Comparison of ENCODE assay signal across 8 cellular contexts in genomic region chrX:76149160-76149841, GRCh38. TPM values are rescaled to one million over a fixed set of nuclear protein-coding genes. Genes with fewer than 3 reads are reported as not detected.
DNase-seq lines count a peak whose midpoint lies in the region; ATAC-seq and TF ChIP-seq lines count a peak whose summit lies in the region.
"Not testable (repeated sequence)": the region's sequence is repeated elsewhere in the genome, so short reads cannot be mapped to it uniquely, and the experiment has no call there.

No MANE protein-coding gene starts in this region.

- not testable (repeated sequence) for DNase-seq in MM.1S; activated T-cell treated with anti-CD3 and anti-CD28 coated beads, Interleukin-2, amount 50 U/mL, for 24 hours; esophagus muscularis mucosa (ENCODE audit: extremely low spot score)

- not testable (repeated sequence) for TF ChIP-seq CTCF in 22Rv1 (IDR thresholded peaks at IDR 0.05); MM.1S (IDR thresholded peaks at IDR 0.05; ENCODE audit: low read length); esophagus muscularis mucosa (IDR thresholded peaks at IDR 0.05); nephron (IDR thresholded peaks at IDR 0.05; ENCODE audit: unreplicated experiment in 3 of 3)

- peak overlapping the region; percentile 97 for H3K27ac Mint-ChIP-seq in activated T-cell treated with anti-CD3 and anti-CD28 coated beads, Interleukin-2, amount 50 U/mL, for 24 hours
- H3K27ac Mint-ChIP-seq in nephron = peak overlapping the region; percentile 98 to 100 (median 99)

- ATAC-seq in GM18870 (IDR thresholded peaks at IDR 0.05; ENCODE audit: unreplicated experiment) (peak; percentile 52), GM21723 (IDR thresholded peaks at IDR 0.05; ENCODE audit: unreplicated experiment) (peak; percentile 58), HG03095 (IDR thresholded peaks at IDR 0.05; ENCODE audit: unreplicated experiment) (peak; percentile 48)

- H3K27ac ChIP-seq in 22Rv1 (peak overlapping the region; percentile 80), MM.1S (ENCODE audit: low read length) (peak overlapping the region; percentile 90; the same call in 1 of the 2 replicates), esophagus muscularis mucosa (replicated peaks in 1 of 4) (peak overlapping the region in 3 of 4 donors; percentile 72 to 84 (median 81))

- H3K4me3 ChIP-seq in MM.1S (ENCODE audit: low read length); esophagus muscularis mucosa: not testable (repeated sequence)

- not testable (repeated sequence) for H3K9me2 ChIP-seq in MM.1S (replicated peaks; ENCODE audit: insufficient read depth, low read length)

- H3K4me2 ChIP-seq in MM.1S (ENCODE audit: low read depth, low read length) = not testable (repeated sequence)

- H3K27me3 ChIP-seq in MM.1S (replicated peaks; ENCODE audit: insufficient read depth, low read length); esophagus muscularis mucosa: not testable (repeated sequence)

- H3K4me3 Mint-ChIP-seq in activated T-cell treated with anti-CD3 and anti-CD28 coated beads, Interleukin-2, amount 50 U/mL, for 24 hours = peak overlapping the region; percentile 76
- H3K4me3 Mint-ChIP-seq in nephron = peak overlapping the region; percentile 68 to 81 (median 72)

- H3K4me1 ChIP-seq in MM.1S (ENCODE audit: low read length) (peaks cover 15% of the 10 kb centered on the region), esophagus muscularis mucosa (peaks cover 18 to 27% (median 20%) of the 10 kb centered on the region in 4 donors)

- not testable (repeated sequence) for TF ChIP-seq POLR2A in esophagus muscularis mucosa (IDR thresholded peaks at IDR 0.05; ENCODE audit: low read depth)

- not testable (repeated sequence) for H3K9me3 ChIP-seq in MM.1S (replicated peaks; ENCODE audit: insufficient read depth, low read length); esophagus muscularis mucosa

- H3K27me3 Mint-ChIP-seq in activated T-cell treated with anti-CD3 and anti-CD28 coated beads, Interleukin-2, amount 50 U/mL, for 24 hours = peaks cover 10% of the 10 kb centered on the region
- H3K27me3 Mint-ChIP-seq in nephron (ENCODE audit: low read depth) = not testable (repeated sequence)

- intact Hi-C loops in esophagus muscularis mucosa (cut with DNase I) = not testable (repeated sequence)

- not testable (repeated sequence) for H2AFZ ChIP-seq in MM.1S (ENCODE audit: low read length)

- H3K36me3 ChIP-seq in MM.1S (replicated peaks; ENCODE audit: insufficient read depth, low read length); esophagus muscularis mucosa: not testable (repeated sequence)

- not testable (repeated sequence) for H3K79me2 ChIP-seq in MM.1S (ENCODE audit: low read length)

- not testable (repeated sequence) for H3K9ac ChIP-seq in MM.1S (ENCODE audit: low read length)

- peaks cover 24% of the 10 kb centered on the region for H3K4me1 Mint-ChIP-seq in activated T-cell treated with anti-CD3 and anti-CD28 coated beads, Interleukin-2, amount 50 U/mL, for 24 hours (ENCODE audit: low read depth)
- H3K4me1 Mint-ChIP-seq in nephron = peaks cover 22% of the 10 kb centered on the region

- H4K20me1 ChIP-seq in MM.1S (ENCODE audit: insufficient read depth, low read length) = not testable (repeated sequence)

- H3F3A ChIP-seq in MM.1S (ENCODE audit: insufficient read depth, low read length) = peaks cover 15% of the 10 kb centered on the region

- not testable (repeated sequence) for TF ChIP-seq EP300 in esophagus muscularis mucosa (IDR thresholded peaks at IDR 0.05)

- no CpG with 5 or more reads among the region's 40 CpGs for WGBS in esophagus muscularis mucosa

- not testable (repeated sequence) for H3K9me3 Mint-ChIP-seq in activated T-cell treated with anti-CD3 and anti-CD28 coated beads, Interleukin-2, amount 50 U/mL, for 24 hours; nephron

- not testable (repeated sequence) for H3K36me3 Mint-ChIP-seq in activated T-cell treated with anti-CD3 and anti-CD28 coated beads, Interleukin-2, amount 50 U/mL, for 24 hours (ENCODE audit: low read depth); nephron (ENCODE audit: low read depth)

RNA-seq across cellular contexts. Expression of gene PBDC1, which starts 23.6 kb away (rescaled TPM):
- total RNA-seq in esophagus muscularis mucosa = 10 to 100 TPM; 11.4 to 20.3 (median 15.3) TPM
